ENCODE assay signal across 8 cellular contexts in genomic region chr2:239280296-239281017, GRCh38.
DNase-seq lines count a peak whose midpoint lies in the region; ATAC-seq and TF ChIP-seq lines count a peak whose summit lies in the region.
"Not testable (repeated sequence)": the region's sequence is repeated elsewhere in the genome, so short reads cannot be mapped to it uniquely, and the experiment has no call there.

No MANE protein-coding gene starts in this region.

- not testable (repeated sequence) for TF ChIP-seq CTCF in esophagus muscularis mucosa (IDR thresholded peaks at IDR 0.05)

- DNase-seq in DMS53 treated with DMSO at 0.1 percent for 48 hours (lab: John Stamatoyannopoulos, UW; ENCODE audit: unreplicated experiment) (peak; percentile 65), MV-4-11 (lab: John Stamatoyannopoulos, UW) (peak; percentile 37), SW 1271 (lab: John Stamatoyannopoulos, UW) (peak; percentile 17 to 28), kidney glomerular epithelial cell (lab: John Stamatoyannopoulos, UW) (peak; percentile 27), aorta (peak; percentile 75 to 85)
- peak; percentile 72 for DNase-seq in activated naive CD4-positive, alpha-beta T cell treated with anti-CD3 and anti-CD28 coated beads for 36 hours
- DNase-seq in esophagus muscularis mucosa (ENCODE audit: extremely low spot score), result not testable (repeated sequence)

- H3K27me3 Mint-ChIP-seq in activated naive CD4-positive, alpha-beta T cell treated with anti-CD3 and anti-CD28 coated beads for 36 hours (ENCODE audit: low read depth), result not testable (repeated sequence)

- intact Hi-C loops in activated naive CD4-positive, alpha-beta T cell treated with anti-CD3 and anti-CD28 coated beads for 36 hours (cut with micrococcal nuclease); esophagus muscularis mucosa (cut with DNase I); aorta (cut with DNase I): not testable (repeated sequence)

- H3K9me3 Mint-ChIP-seq in activated naive CD4-positive, alpha-beta T cell treated with anti-CD3 and anti-CD28 coated beads for 36 hours, result not testable (repeated sequence)

- H3K27me3 ChIP-seq in esophagus muscularis mucosa; skeletal muscle tissue (ENCODE audit: control insufficient read depth in 3 of 3, insufficient read depth in 3 of 3, low read length in 3 of 3); aorta (ENCODE audit: control insufficient read depth in 1 of 2, insufficient read depth in 2 of 2, low read length in 1 of 2): not testable (repeated sequence)

- CTCF ChIA-PET in activated naive CD4-positive, alpha-beta T cell treated with anti-CD3 and anti-CD28 coated beads for 36 hours (lab: Charles Lee), result not testable (repeated sequence)

- not testable (repeated sequence) for TF ChIP-seq POLR2A in esophagus muscularis mucosa (IDR thresholded peaks at IDR 0.05; ENCODE audit: low read depth)

- H3K4me3 ChIP-seq in esophagus muscularis mucosa; skeletal muscle tissue (ENCODE audit: low read length in 3 of 3); aorta (ENCODE audit: low read length in 2 of 2): not testable (repeated sequence)

- peak; percentile 78 for TF ChIP-seq EP300 in esophagus muscularis mucosa (IDR thresholded peaks at IDR 0.05)

- peaks cover 38% of the 10 kb centered on the region for H3K4me1 Mint-ChIP-seq in activated naive CD4-positive, alpha-beta T cell treated with anti-CD3 and anti-CD28 coated beads for 36 hours (ENCODE audit: low read depth)

- peak overlapping the region in 2 of 3 donors; percentile 40 to 52 for H3K9ac ChIP-seq in skeletal muscle tissue (ENCODE audit: low read depth in 1 of 3, low read length in 3 of 3)

- not testable (repeated sequence) for H3K36me3 ChIP-seq in esophagus muscularis mucosa; skeletal muscle tissue (ENCODE audit: control insufficient read depth in 3 of 3, insufficient read depth in 3 of 3, low read length in 3 of 3); aorta (ENCODE audit: control insufficient read depth in 1 of 2, insufficient read depth in 2 of 2, low read length in 1 of 2)

- not testable (repeated sequence) for H3K4me3 Mint-ChIP-seq in activated naive CD4-positive, alpha-beta T cell treated with anti-CD3 and anti-CD28 coated beads for 36 hours

- WGBS in esophagus muscularis mucosa, result 67% methylated on average over 12 of the region's 14 CpGs
- WGBS in aorta, 2 donors, result 52 to 59% methylated on average over 14 of the region's 14 CpGs

- not testable (repeated sequence) for ATAC-seq in aorta (ENCODE audit: low FRiP score)

- H3K36me3 Mint-ChIP-seq in activated naive CD4-positive, alpha-beta T cell treated with anti-CD3 and anti-CD28 coated beads for 36 hours (ENCODE audit: low read depth), result not testable (repeated sequence)

- H3K9me3 ChIP-seq in esophagus muscularis mucosa; skeletal muscle tissue (ENCODE audit: control insufficient read depth in 3 of 3, low read length in 3 of 3); aorta (ENCODE audit: control insufficient read depth, low read length): not testable (repeated sequence)

- H3K27ac Mint-ChIP-seq in activated naive CD4-positive, alpha-beta T cell treated with anti-CD3 and anti-CD28 coated beads for 36 hours, result not testable (repeated sequence)

- peaks cover 66 to 82% (median 79%) of the 10 kb centered on the region in 4 donors for H3K4me1 ChIP-seq in esophagus muscularis mucosa
- H3K4me1 ChIP-seq in skeletal muscle tissue (ENCODE audit: control insufficient read depth in 3 of 3, insufficient read depth in 3 of 3, low read length in 3 of 3), result peaks cover 65 to 91% (median 76%) of the 10 kb centered on the region in 3 donors
- not testable (repeated sequence) for H3K4me1 ChIP-seq in aorta (ENCODE audit: control insufficient read depth in 1 of 2, insufficient read depth in 2 of 2, low read length in 2 of 2)

- H3K27ac ChIP-seq in esophagus muscularis mucosa (replicated peaks in 1 of 4) (peak overlapping the region; percentile 57 to 86 (median 70)), skeletal muscle tissue (ENCODE audit: low read depth, low read length) (peak overlapping the region; percentile 89)
- H3K27ac ChIP-seq in aorta (ENCODE audit: low read depth in 1 of 2, low read length in 2 of 2), result not testable (repeated sequence)
